ENCODE assay signal across 14 cellular contexts in the genomic region with DNA sequence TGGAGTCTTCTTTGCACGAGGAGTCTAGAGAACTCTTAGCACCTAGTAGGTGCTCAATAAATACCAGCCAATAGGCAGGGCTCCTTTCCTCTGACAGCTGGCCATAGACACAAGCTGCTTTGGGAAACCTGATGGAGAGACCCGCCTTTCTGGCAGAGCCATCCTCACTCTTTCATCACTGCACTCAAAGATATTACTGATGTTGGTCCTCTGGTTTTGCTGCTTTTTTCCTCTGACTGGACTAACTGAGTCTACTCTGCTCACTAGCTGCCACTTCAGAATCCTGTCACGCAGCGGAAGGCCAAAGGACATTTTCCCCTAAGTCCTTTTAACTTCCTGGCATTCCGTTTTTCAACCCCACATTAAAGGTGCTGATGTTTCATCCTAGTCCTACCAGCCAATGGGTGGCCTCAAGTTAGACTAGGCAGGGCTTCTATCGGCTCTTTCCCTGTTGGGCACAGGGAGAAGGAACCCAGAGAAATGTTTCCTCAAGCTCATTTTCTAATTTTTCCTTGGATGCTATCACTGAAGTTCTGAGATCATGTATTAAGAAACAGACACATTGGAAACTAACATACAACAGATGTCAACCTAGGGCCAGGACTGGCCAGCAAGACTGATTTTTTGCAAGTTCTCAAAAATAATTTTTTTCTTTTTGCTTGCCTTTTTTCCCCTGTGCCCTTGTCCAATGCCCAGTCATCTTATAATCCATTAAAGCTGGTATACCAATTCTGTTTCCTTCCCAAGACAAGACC.
"Had no signal": no experiment of that assay in that cellular context is flagged by ENCODE, and none has a peak within 500 bp of the region (broad histone marks: within the 10 kb centered on the region; RNA-seq: fewer than 3 reads in every experiment).

No MANE protein-coding gene starts in this region.

- H3K27ac ChIP-seq: foreskin keratinocyte, pancreas had no signal

- H3K36me3 ChIP-seq: pancreas, transverse colon had no signal

- H3K4me3 ChIP-seq: pancreas, transverse colon had no signal

- H3K27me3 ChIP-seq: pancreas, transverse colon had no signal

- DNase-seq: activated CD4-positive, CD25-positive, alpha-beta regulatory T cell treated with anti-CD3 and anti-CD28 coated beads, Interleukin-2, amount 50 U/mL, for 72 hours; activated naive CD4-positive, alpha-beta T cell treated with Interleukin-2 at 50 U/mL for 16 hours; left colon; naive thymus-derived CD8-positive, alpha-beta T cell; pancreas; SK-N-SH; stimulated activated CD4-positive, alpha-beta T cell treated with anti-CD3 and anti-CD28 coated beads, Interleukin-15, amount 100 ng/mL, for 24 hours; stimulated activated CD4-positive, alpha-beta T cell treated with anti-CD3 and anti-CD28 coated beads, Interleukin-4, amount 100 ng/mL, for 1 hour; stimulated activated naive CD4-positive, alpha-beta T cell; T-cell; T-helper 9 cell; transverse colon had no signal

- H3K9me3 ChIP-seq: pancreas, SK-N-SH, transverse colon had no signal

- ATAC-seq: activated T-helper 17 cell treated with anti-CD3 and anti-CD28 coated beads, Interleukin-2, amount 50 U/mL, for 72 hours; left colon; naive thymus-derived CD8-positive, alpha-beta T cell; pancreas; T-cell had no signal
